In the genomic region with DNA sequence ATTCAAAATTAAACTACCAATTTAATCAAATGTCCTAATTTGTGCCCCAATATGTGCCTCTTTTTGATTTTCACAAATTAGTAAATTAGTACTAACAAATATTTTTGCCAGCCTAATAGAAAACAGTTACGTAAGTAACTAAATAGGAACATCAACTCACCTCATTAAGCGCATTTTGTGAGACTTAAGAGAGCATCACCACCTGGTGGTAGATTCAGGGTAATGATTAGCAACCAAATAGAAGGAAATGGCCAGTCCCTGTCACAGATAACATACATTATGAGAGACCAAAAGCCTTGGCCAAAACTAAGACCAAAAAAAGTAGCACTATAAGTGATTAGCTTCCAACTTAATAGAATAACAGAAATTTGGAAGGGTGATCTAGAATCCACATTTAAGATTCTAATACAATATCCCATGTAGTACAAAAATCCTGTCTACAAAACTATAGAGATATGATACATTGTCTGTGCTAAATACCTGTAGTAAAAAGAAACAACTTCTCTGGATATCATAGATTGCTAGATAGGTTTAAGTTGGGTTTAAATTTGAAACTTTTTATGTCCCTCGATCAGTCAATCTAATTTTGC, we compare ENCODE assay signal across 8 cellular contexts. TPM values are rescaled to one million over a fixed set of nuclear protein-coding genes. Genes with fewer than 3 reads are reported as not detected.
A peak's percentile ranks its signal among the peaks of the same experiment; 100 is the strongest.
DNase-seq lines count a peak whose midpoint lies in the region; ATAC-seq lines count a peak whose summit lies in the region.

No MANE protein-coding gene starts in this region.

- H3K4me3 ChIP-seq in adipocyte (ENCODE audit: low read length): no peak overlapping the region
- H3K4me3 ChIP-seq in right cardiac atrium (ENCODE audit: low read length): no peak overlapping the region

- no peaks in the 10 kb centered on the region for H3K36me3 Mint-ChIP-seq in stimulated activated naive B cell treated with anti-CD40 and anti-IgM and Interleukin-4, amounts not matched to agents 10 μg/mL and 1 μg/mL and 100 μg/mL, for 72 hours

- H3K4me1 ChIP-seq in adipocyte (ENCODE audit: control insufficient read depth, insufficient read depth, low read length) (peaks cover 6% of the 10 kb centered on the region), right cardiac atrium (ENCODE audit: control insufficient read depth, insufficient read depth, low read length) (no peaks in the 10 kb centered on the region)

- H3K4me1 Mint-ChIP-seq in stimulated activated naive B cell treated with anti-CD40 and anti-IgM and Interleukin-4, amounts not matched to agents 10 μg/mL and 1 μg/mL and 100 μg/mL, for 72 hours: no peaks in the 10 kb centered on the region

- H3K27ac Mint-ChIP-seq in stimulated activated naive B cell treated with anti-CD40 and anti-IgM and Interleukin-4, amounts not matched to agents 10 μg/mL and 1 μg/mL and 100 μg/mL, for 72 hours: no peak overlapping the region

- intact Hi-C loops in right cardiac atrium (cut with DNase I): loop anchor here in 3 of 4 donors (10.0 kb wide), 1 partner anchor 370 kb away; no protein-coding TSS in a partner anchor

- no peak overlapping the region for H3K4me3 Mint-ChIP-seq in stimulated activated naive B cell treated with anti-CD40 and anti-IgM and Interleukin-4, amounts not matched to agents 10 μg/mL and 1 μg/mL and 100 μg/mL, for 72 hours

- H3K27ac ChIP-seq in right cardiac atrium (ENCODE audit: low read length): no peak overlapping the region

- no peaks in the 10 kb centered on the region for H3K9me3 Mint-ChIP-seq in stimulated activated naive B cell treated with anti-CD40 and anti-IgM and Interleukin-4, amounts not matched to agents 10 μg/mL and 1 μg/mL and 100 μg/mL, for 72 hours

- H3K36me3 ChIP-seq in adipocyte (ENCODE audit: control insufficient read depth, insufficient read depth, low read length, severe bottlenecking): no peaks in the 10 kb centered on the region

- H3K9me3 ChIP-seq in adipocyte (ENCODE audit: control insufficient read depth, low read length) (no peaks in the 10 kb centered on the region), right cardiac atrium (ENCODE audit: control insufficient read depth, low read length) (no peaks in the 10 kb centered on the region)

- WGBS in right cardiac atrium: 25% methylated on average over 3 of the region's 3 CpGs

- no peaks in the 10 kb centered on the region for H3K27me3 ChIP-seq in adipocyte (replicated peaks; ENCODE audit: control insufficient read depth, insufficient read depth, low read length)
- no peaks in the 10 kb centered on the region for H3K27me3 ChIP-seq in right cardiac atrium (ENCODE audit: control insufficient read depth, insufficient read depth)

- DNase-seq in CD1c-positive myeloid dendritic cell (ENCODE audit: extremely low spot score) (peak; percentile 66), NCI-H2107 (lab: John Stamatoyannopoulos, UW) (peak; percentile 4), adipocyte (ENCODE audit: low read depth) (peak; percentile 88), right cardiac atrium (no peak), activated gamma-delta T cell (lab: John Stamatoyannopoulos, UW) (no peak)
- no peak for DNase-seq in stimulated activated naive B cell treated with anti-CD40 and anti-IgM and Interleukin-4, amounts not matched to agents 10 μg/mL and 1 μg/mL and 100 μg/mL, for 72 hours

- H3K27me3 Mint-ChIP-seq in stimulated activated naive B cell treated with anti-CD40 and anti-IgM and Interleukin-4, amounts not matched to agents 10 μg/mL and 1 μg/mL and 100 μg/mL, for 72 hours: peaks cover 5 to 8% of the 10 kb centered on the region in 2 donors

- no peak overlapping the region for H3K9ac ChIP-seq in adipocyte (ENCODE audit: low read length)

- ATAC-seq in GM18909 (IDR thresholded peaks at IDR 0.05; ENCODE audit: poor library complexity, unreplicated experiment) (peak; percentile 90), HG03064 (IDR thresholded peaks at IDR 0.05; ENCODE audit: low read depth, unreplicated experiment) (peak; percentile 96), right cardiac atrium (peak; percentile 55 to 67)
- peak; percentile 66 to 68 for ATAC-seq in stimulated activated naive B cell treated with anti-CD40 and anti-IgM and Interleukin-4, amounts not matched to agents 10 μg/mL and 1 μg/mL and 100 μg/mL, for 72 hours (replicated peaks)

RNA-seq across cellular contexts. Expression of gene C4orf46, which starts 46.7 kb away (rescaled TPM):
- 1 to 10 TPM; 2.6 to 4.2 (median 3.8) TPM for total RNA-seq in right cardiac atrium
- 3.3 TPM for polyA plus RNA-seq in right cardiac atrium

RNA-seq across cellular contexts. Expression of gene ETFDH, which starts 47.1 kb away (rescaled TPM):
- total RNA-seq in right cardiac atrium: 100 to 1,000 TPM; 119 to 152 (median 146) TPM
- 204 TPM for polyA plus RNA-seq in right cardiac atrium

Comparison
In these comparisons a context has a peak if more than half of its experiments do, and no peak if none do; other contexts are left out.
1. DNase-seq: peak in CD1c-positive myeloid dendritic cell (single experiment), NCI-H2107 (single experiment) and adipocyte (single experiment); none in right cardiac atrium (0 of 3), stimulated activated naive B cell treated with anti-CD40 and anti-IgM and Interleukin-4, amounts not matched to agents 10 μg/mL and 1 μg/mL and 100 μg/mL, for 72 hours (single experiment) and activated gamma-delta T cell (single experiment).
2. Peak in every context shown above with its lines, with median percentiles within 50 percentile points of each other: ATAC-seq.